ENCODE assay signal across 20 cellular contexts in the genomic region with DNA sequence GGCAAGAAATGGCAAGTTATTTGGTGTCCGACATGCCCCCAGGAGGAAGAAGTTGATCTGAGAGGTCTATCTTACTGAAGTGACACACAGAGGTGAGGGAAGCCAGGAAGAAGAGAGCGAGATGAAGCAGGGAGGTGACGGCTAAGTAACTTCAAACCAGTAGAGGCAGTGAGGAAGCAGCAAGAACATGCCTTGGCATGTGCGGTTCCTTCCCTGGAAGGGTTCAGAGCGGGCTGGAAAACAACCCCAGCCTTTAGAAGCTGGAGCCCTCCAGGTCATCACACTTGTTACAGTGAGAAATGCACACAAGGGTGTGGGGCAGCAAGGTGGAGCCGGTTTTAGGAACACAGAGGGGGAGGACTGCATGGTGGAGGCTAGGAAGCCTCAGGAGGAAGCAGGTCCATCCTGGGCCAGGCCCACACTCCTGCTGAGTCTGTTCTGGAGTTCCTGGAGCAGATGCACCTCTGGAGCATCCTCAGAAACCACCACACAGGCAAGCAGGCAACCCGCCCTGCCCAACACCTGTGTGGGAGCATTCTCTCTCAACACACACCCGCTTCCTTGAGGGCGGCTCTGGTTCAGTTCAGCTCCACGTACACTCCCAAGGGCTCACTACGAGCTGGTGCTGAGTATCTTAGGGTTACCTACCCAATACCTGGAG. TPM values are rescaled to one million over a fixed set of nuclear protein-coding genes. Genes with fewer than 3 reads are reported as not detected.
DNase-seq lines count a peak whose midpoint lies in the region; ATAC-seq, FAIRE-seq and TF ChIP-seq lines count a peak whose summit lies in the region.
"Had no signal": no experiment of that assay in that cellular context is flagged by ENCODE, and none has a peak within 500 bp of the region (broad histone marks: within the 10 kb centered on the region; RNA-seq: fewer than 3 reads in every experiment).

No MANE protein-coding gene starts in this region.

- H3K27ac Mint-ChIP-seq in MCF 10A (ENCODE audit: low read depth, unreplicated experiment): peak overlapping the region; percentile 93
- H3K27ac Mint-ChIP-seq in chondrocyte (ENCODE audit: unreplicated experiment): no peak overlapping the region
- H3K27ac Mint-ChIP-seq: activated CD4-positive, alpha-beta T cell treated with anti-CD3 and anti-CD28 coated beads, Interleukin-2, amount 10 ng/mL, durations not matched to agents 24 days and 14 days; HFFc6 had no signal

- H3K4me1 ChIP-seq in breast epithelium (no peaks in the 10 kb centered on the region), kidney (ENCODE audit: control insufficient read depth in 1 of 2, insufficient read depth in 1 of 2, low read depth in 1 of 2, low read length in 2 of 2) (peaks cover 0 to 2% of the 10 kb centered on the region in 2 donors), suprapubic skin (peaks cover 34% of the 10 kb centered on the region)

- H3K4me3 ChIP-seq in breast epithelium (no peak overlapping the region), kidney (ENCODE audit: low read length in 2 of 2) (no peak overlapping the region), suprapubic skin (no peak overlapping the region)
- H3K4me3 ChIP-seq: lung had no signal

- intact Hi-C loops in MCF 10A (cut with micrococcal nuclease) (no loop called here), breast epithelium (cut with DNase I; ENCODE audit: low total_unique reads) (loop anchor here (10.0 kb wide), 1 partner anchor 352 kb away; no protein-coding TSS in a partner anchor), kidney (cut with DNase I) (no loop called here)

- H3K4me3 Mint-ChIP-seq in MCF 10A (ENCODE audit: unreplicated experiment): no peak overlapping the region
- no peak overlapping the region for H3K4me3 Mint-ChIP-seq in chondrocyte (ENCODE audit: unreplicated experiment)
- H3K4me3 Mint-ChIP-seq: activated CD4-positive, alpha-beta T cell treated with anti-CD3 and anti-CD28 coated beads, Interleukin-2, amount 10 ng/mL, durations not matched to agents 24 days and 14 days; HFFc6 had no signal

- H3K4me1 Mint-ChIP-seq in MCF 10A (ENCODE audit: insufficient read depth, unreplicated experiment): peaks cover 7% of the 10 kb centered on the region
- H3K4me1 Mint-ChIP-seq in chondrocyte (ENCODE audit: low read depth): peaks cover 9% of the 10 kb centered on the region

- H3K9me3 ChIP-seq in breast epithelium: no peaks in the 10 kb centered on the region
- no peaks in the 10 kb centered on the region for H3K9me3 ChIP-seq in kidney (ENCODE audit: control insufficient read depth in 1 of 2, low read length in 2 of 2)
- H3K9me3 ChIP-seq in suprapubic skin: no peaks in the 10 kb centered on the region

- no peak for TF ChIP-seq CTCF in MCF 10A (IDR thresholded peaks at IDR 0.05; ENCODE audit: unreplicated experiment)
- TF ChIP-seq CTCF in breast epithelium (IDR thresholded peaks at IDR 0.05): no peak
- TF ChIP-seq CTCF in chondrocyte (IDR thresholded peaks at IDR 0.05): no peak
- TF ChIP-seq CTCF in kidney (IDR thresholded peaks at IDR 0.05; ENCODE audit: borderline replicate concordance, extremely low read depth, insufficient read depth): no peak
- no peak for TF ChIP-seq CTCF in suprapubic skin (IDR thresholded peaks at IDR 0.05)

- H3K36me3 ChIP-seq in breast epithelium (no peaks in the 10 kb centered on the region), kidney (ENCODE audit: control insufficient read depth in 1 of 2, insufficient read depth in 2 of 2, low read length in 2 of 2) (no peaks in the 10 kb centered on the region), suprapubic skin (no peaks in the 10 kb centered on the region)

- no TSS peak for BruUV-seq in MCF 10A (replicated peaks; lab: Mats Ljungman, UMichigan)

- TF ChIP-seq POLR2A in breast epithelium (IDR thresholded peaks at IDR 0.05) (no peak), suprapubic skin (IDR thresholded peaks at IDR 0.05) (no peak)

- H3K36me3 Mint-ChIP-seq in MCF 10A (ENCODE audit: insufficient read depth, unreplicated experiment) (peaks cover 11% of the 10 kb centered on the region), chondrocyte (ENCODE audit: low read depth) (peaks cover 2% of the 10 kb centered on the region)

- WGBS in suprapubic skin: 71% methylated on average over 11 of the region's 11 CpGs

- H3K9me3 Mint-ChIP-seq in MCF 10A (ENCODE audit: unreplicated experiment) (no peaks in the 10 kb centered on the region), chondrocyte (ENCODE audit: low read depth) (peaks cover 6% of the 10 kb centered on the region)
- H3K9me3 Mint-ChIP-seq: activated CD4-positive, alpha-beta T cell treated with anti-CD3 and anti-CD28 coated beads, Interleukin-2, amount 10 ng/mL, durations not matched to agents 24 days and 14 days; HFFc6 had no signal

- CTCF ChIA-PET in MCF 10A (lab: Yijun Ruan, JAX): interaction anchor here (0.6 to 1.0 kb wide), 2 partner anchors 93 to 115 kb away, joined by 3 read pairs; no protein-coding TSS in a partner anchor

- DNase-seq in MCF 10A (ENCODE audit: unreplicated experiment) (no peak), breast epithelium (ENCODE audit: low spot score in 2 of 2) (no peak), chondrocyte (ENCODE audit: low spot score) (peak; percentile 64), kidney (peak; percentile 32), suprapubic skin (ENCODE audit: low spot score in 2 of 2) (no peak), NCI-H1930 (lab: John Stamatoyannopoulos, UW) (no peak)
- DNase-seq: activated CD4-positive, alpha-beta T cell treated with anti-CD3 and anti-CD28 coated beads, Interleukin-2, amount 10 ng/mL, durations not matched to agents 24 days and 14 days; HFFc6; MM.1S; NCI-H1436; NCI-H524 treated with DMSO at 0.1 percent for 48 hours; occipital lobe; stimulated activated CD4-positive, alpha-beta T cell treated with anti-CD3 and anti-CD28 coated beads, Interleukin-15, amount 100 ng/mL, for 24 hours had no signal

- peak overlapping the region in 1 of 2 donors; percentile 59 for H3K27ac ChIP-seq in breast epithelium
- no peak overlapping the region for H3K27ac ChIP-seq in kidney (ENCODE audit: low read depth in 2 of 2, low read length in 2 of 2)
- H3K27ac ChIP-seq in suprapubic skin: peak overlapping the region; percentile 15
- H3K27ac ChIP-seq: C4-2B had no signal

- ATAC-seq in GM19351 (IDR thresholded peaks at IDR 0.05; ENCODE audit: unreplicated experiment) (no peak), HG02642 (IDR thresholded peaks at IDR 0.05; ENCODE audit: poor library complexity, unreplicated experiment) (no peak)
- ATAC-seq: SK-N-SH treated with all-trans-retinoic acid at 6 μM for 48 hours had no signal

- POLR2A ChIA-PET in MCF 10A (lab: Yijun Ruan, JAX): no interaction called here

- TF ChIP-seq EP300 in suprapubic skin (IDR thresholded peaks at IDR 0.05): no peak

- no peaks in the 10 kb centered on the region for H3K27me3 Mint-ChIP-seq in MCF 10A (ENCODE audit: insufficient read depth, unreplicated experiment)
- H3K27me3 Mint-ChIP-seq in chondrocyte (ENCODE audit: low read depth): no peaks in the 10 kb centered on the region
- H3K27me3 Mint-ChIP-seq: activated CD4-positive, alpha-beta T cell treated with anti-CD3 and anti-CD28 coated beads, Interleukin-2, amount 10 ng/mL, durations not matched to agents 24 days and 14 days had no signal

- no peak overlapping the region for H3K9ac ChIP-seq in kidney (ENCODE audit: low read length in 2 of 2)

- H3K27me3 ChIP-seq in breast epithelium (no peaks in the 10 kb centered on the region), suprapubic skin (no peaks in the 10 kb centered on the region)

- FAIRE-seq in kidney (lab: Jason Lieb, UNC): no peak
- FAIRE-seq: D721Med, TTC549 had no signal

RNA-seq across cellular contexts. Expression of a gene that starts 47.1 kb away (rescaled TPM):
- total RNA-seq in MCF 10A (2022): 7.5 and 9.8 TPM in 2 replicates
- 1 to 10 TPM; 1.9 to 2.7 (median 2.6) TPM for total RNA-seq in breast epithelium
- total RNA-seq in chondrocyte: 5.3 to 5.7 TPM (median 5.5 TPM) in 3 replicates
- 2.2 TPM for total RNA-seq in kidney
- 2.5 TPM for polyA plus RNA-seq in kidney (ENCODE audit: insufficient read depth, low read depth, low replicate concordance)
- total RNA-seq in suprapubic skin: 1 to 10 TPM; 1.1 to 4.8 (median 1.6) TPM

RNA-seq across cellular contexts. Expression of a gene that starts 50.7 kb away (rescaled TPM):
- total RNA-seq in MCF 10A (2022) (67.4 and 69.1 TPM in 2 replicates), breast epithelium (10 to 100 TPM in 1 of 3 donors, 1 to 10 TPM in 2; 7.0 to 11.1 (median 8.6) TPM), chondrocyte (32.5 to 33.6 TPM (median 33.3 TPM) in 3 replicates), kidney (19.8 TPM), suprapubic skin (100 to 1,000 TPM in 3 of 4 donors, 10 to 100 TPM in 1; 91.1 to 190 (median 146) TPM)
- polyA plus RNA-seq in kidney (ENCODE audit: insufficient read depth, low read depth, low replicate concordance): 10.1 TPM

Comparison
In these comparisons a context has a peak if more than half of its experiments do, and no peak if none do; other contexts are left out.
1. DNase-seq: peak in chondrocyte (single experiment) and kidney (single experiment); none in MCF 10A (single experiment), breast epithelium (0 of 2), suprapubic skin (0 of 2) and NCI-H1930 (0 of 2).